ENCODE assay signal across 1 cellular context in genomic region chr22:38032681-38033521, GRCh38.
TF ChIP-seq lines count a peak whose summit lies in the region.

No MANE protein-coding gene starts in this region.

TF ChIP-seq in K562, 482 proteins besides CTCF, POLR2A, EP300 and RAD21 (continued from another document and continues in another):
- no peak for TF ChIP-seq RBM22 (IDR thresholded peaks at IDR 0.05; ENCODE audit: low read depth, low read length, poor library complexity, severe bottlenecking)
- TF ChIP-seq ZNF398 (CRISPR knock-in tag; IDR thresholded peaks at IDR 0.05): no peak
- TF ChIP-seq E2F1 (CRISPR knock-in tag; IDR thresholded peaks at IDR 0.05): no peak
- TF ChIP-seq SMAD4 (CRISPR knock-in tag; conservative IDR thresholded peaks at IDR 0.05): no peak
- no peak for TF ChIP-seq MLX (CRISPR knock-in tag; conservative IDR thresholded peaks at IDR 0.05)
- no peak for TF ChIP-seq ZNF354B (CRISPR knock-in tag; IDR thresholded peaks at IDR 0.05)
- TF ChIP-seq DNMT1 (IDR thresholded peaks at IDR 0.05): no peak
- no peak for TF ChIP-seq TAF1 (IDR thresholded peaks at IDR 0.05; ENCODE audit: control insufficient read depth, extremely low read depth, insufficient read depth, low read length, severe bottlenecking)
- TF ChIP-seq ZNF644 (tag; IDR thresholded peaks at IDR 0.05; ENCODE audit: low read depth): no peak
- no peak for TF ChIP-seq KLF16 (IDR thresholded peaks at IDR 0.05)
- no peak for TF ChIP-seq ASH1L (IDR thresholded peaks at IDR 0.05; ENCODE audit: borderline replicate concordance, low read depth, partially characterized antibody)
- no peak for TF ChIP-seq SMARCC2 (IDR thresholded peaks at IDR 0.05; ENCODE audit: low read depth)
- TF ChIP-seq MYC (IDR thresholded peaks at IDR 0.05; ENCODE audit: low read depth, low read length): no peak
- TF ChIP-seq MYC (CRISPR knock-in tag; IDR thresholded peaks at IDR 0.05; ENCODE audit: borderline replicate concordance, low read depth): no peak
- TF ChIP-seq TAF9B (IDR thresholded peaks at IDR 0.05; ENCODE audit: partially characterized antibody): no peak
- no peak for TF ChIP-seq SLC30A9 (CRISPR knock-in tag; IDR thresholded peaks at IDR 0.05)
- TF ChIP-seq PKNOX1 (IDR thresholded peaks at IDR 0.05): peak; percentile 74
- TF ChIP-seq BRF1 (IDR thresholded peaks at IDR 0.05; ENCODE audit: borderline replicate concordance, extremely low read depth, insufficient read length): no peak
- TF ChIP-seq ZNF436 (CRISPR knock-in tag; IDR thresholded peaks at IDR 0.05): no peak
- TF ChIP-seq NCOR1 (IDR thresholded peaks at IDR 0.05): peak; percentile 53; the same call in 1 of the 2 replicates
- no peak for TF ChIP-seq E2F5 (CRISPR knock-in tag; IDR thresholded peaks at IDR 0.05)
- 0 out of 2 replicates have a peak, but pooled peaks have one; percentile 16 for TF ChIP-seq GATAD2A (IDR thresholded peaks at IDR 0.05)
- TF ChIP-seq TAF15 (IDR thresholded peaks at IDR 0.05; ENCODE audit: low read depth, low read length): no peak
- TF ChIP-seq VEZF1 (CRISPR knock-in tag; IDR thresholded peaks at IDR 0.05): peak; percentile 21; the same call in 1 of the 2 replicates
- TF ChIP-seq TCF3 (CRISPR knock-in tag; IDR thresholded peaks at IDR 0.05): no peak
- no peak for TF ChIP-seq ZNF77 (CRISPR knock-in tag; IDR thresholded peaks at IDR 0.05)
- no peak for TF ChIP-seq ZNF561 (CRISPR knock-in tag; conservative IDR thresholded peaks at IDR 0.05)
- TF ChIP-seq MAZ (CRISPR knock-in tag; conservative IDR thresholded peaks at IDR 0.05 in 1 of 2, IDR thresholded peaks at IDR 0.05 in 1 of 2): no peak
- TF ChIP-seq YY1 (IDR thresholded peaks at IDR 0.05; ENCODE audit: borderline replicate concordance in 1 of 3, control insufficient read depth in 1 of 3, extremely low read depth in 1 of 3, insufficient read depth in 3 of 3, insufficient read length in 1 of 3, insufficient replicate concordance in 2 of 3, low read depth in 1 of 3, low read length in 2 of 3): peak in 2 of 3 experiments; percentile 30 to 64
- no peak for TF ChIP-seq CBX3 (IDR thresholded peaks at IDR 0.05; ENCODE audit: borderline replicate concordance in 1 of 2, low read length in 2 of 2)
- no peak for TF ChIP-seq LARP7 (IDR thresholded peaks at IDR 0.05)
- no peak for TF ChIP-seq ZNF316 (IDR thresholded peaks at IDR 0.05)
- TF ChIP-seq SPI1 (IDR thresholded peaks at IDR 0.05; ENCODE audit: borderline replicate concordance, low read depth, low read length): peak; percentile 76; the same call in 1 of the 2 replicates
- no peak for TF ChIP-seq EWSR1 (IDR thresholded peaks at IDR 0.05; ENCODE audit: borderline replicate concordance, low read depth, partially characterized antibody)
- no peak for TF ChIP-seq TCF7L2 (IDR thresholded peaks at IDR 0.05; ENCODE audit: low read depth, low read length)
- no peak for TF ChIP-seq ZNF146 (CRISPR knock-in tag; IDR thresholded peaks at IDR 0.05; ENCODE audit: unreplicated experiment)
- TF ChIP-seq ZNF41 (CRISPR knock-in tag; conservative IDR thresholded peaks at IDR 0.05): no peak
- no peak for TF ChIP-seq CUX1 (CRISPR knock-in tag; IDR thresholded peaks at IDR 0.05)
- TF ChIP-seq ZNF512 (tag; IDR thresholded peaks at IDR 0.05): no peak
- peak; percentile 86; the same call in 1 of the 2 replicates for TF ChIP-seq TCF7 (IDR thresholded peaks at IDR 0.05; ENCODE audit: borderline replicate concordance)
- no peak for TF ChIP-seq ZNF24 (IDR thresholded peaks at IDR 0.05)
- TF ChIP-seq CTBP1 (IDR thresholded peaks at IDR 0.05; ENCODE audit: borderline replicate concordance): no peak
- peak; percentile 59 for TF ChIP-seq CBFA2T3 (IDR thresholded peaks at IDR 0.05)
- TF ChIP-seq NCOA2 (IDR thresholded peaks at IDR 0.05; ENCODE audit: partially characterized antibody in 2 of 2): no peak
- no peak for TF ChIP-seq MEF2A (IDR thresholded peaks at IDR 0.05; ENCODE audit: control insufficient read depth, low read depth, low read length)
- TF ChIP-seq ZNF695 (CRISPR knock-in tag; IDR thresholded peaks at IDR 0.05): no peak
- no peak for TF ChIP-seq CHD1 (IDR thresholded peaks at IDR 0.05; ENCODE audit: low read length)
- no peak for TF ChIP-seq MBD1 (CRISPR knock-in tag; IDR thresholded peaks at IDR 0.05)
- TF ChIP-seq NR2C1 (IDR thresholded peaks at IDR 0.05): peak; percentile 41; the same call in 1 of the 2 replicates
- TF ChIP-seq NR2C1 (tag; IDR thresholded peaks at IDR 0.05): peak; percentile 76
- TF ChIP-seq HOMEZ (CRISPR knock-in tag; IDR thresholded peaks at IDR 0.05): no peak
- TF ChIP-seq CC2D1A (IDR thresholded peaks at IDR 0.05): no peak
- no peak for TF ChIP-seq PHB2 (IDR thresholded peaks at IDR 0.05; ENCODE audit: low read depth)
- no peak for TF ChIP-seq ZNF124 (CRISPR knock-in tag; IDR thresholded peaks at IDR 0.05)
- TF ChIP-seq ZNF217 (CRISPR knock-in tag; IDR thresholded peaks at IDR 0.05): no peak
